In the genomic region with DNA sequence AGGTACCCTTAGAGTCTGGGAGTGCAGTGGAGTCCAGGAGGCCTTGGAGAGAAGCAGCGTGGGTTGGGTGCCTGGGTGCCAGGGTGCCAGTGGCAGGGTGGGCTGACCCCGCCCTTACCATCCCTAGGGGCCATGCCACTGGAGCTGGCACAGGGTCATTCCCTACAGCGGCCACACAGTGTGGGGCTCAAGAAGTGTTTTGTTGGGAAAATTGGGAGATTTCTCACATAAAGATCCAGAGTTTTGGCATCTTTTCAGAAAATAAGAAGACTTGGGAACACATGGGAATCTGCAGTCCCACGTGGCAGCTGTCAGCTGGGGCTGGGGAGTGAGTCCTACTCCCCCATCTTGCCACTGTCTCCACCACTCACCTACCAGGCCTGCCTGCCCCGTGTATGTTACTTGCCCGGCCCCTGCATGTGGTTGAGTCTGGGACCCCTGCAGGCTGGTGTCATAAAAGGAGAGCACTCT, we compare ENCODE assay signal across 1 cellular context.
A peak's percentile ranks its signal among the peaks of the same experiment; 100 is the strongest.
TF ChIP-seq lines count a peak whose summit lies in the region.

No MANE protein-coding gene starts in this region.

TF ChIP-seq in HepG2, 621 proteins besides CTCF, POLR2A, EP300 and RAD21:
- TF ChIP-seq, protein P1, sequence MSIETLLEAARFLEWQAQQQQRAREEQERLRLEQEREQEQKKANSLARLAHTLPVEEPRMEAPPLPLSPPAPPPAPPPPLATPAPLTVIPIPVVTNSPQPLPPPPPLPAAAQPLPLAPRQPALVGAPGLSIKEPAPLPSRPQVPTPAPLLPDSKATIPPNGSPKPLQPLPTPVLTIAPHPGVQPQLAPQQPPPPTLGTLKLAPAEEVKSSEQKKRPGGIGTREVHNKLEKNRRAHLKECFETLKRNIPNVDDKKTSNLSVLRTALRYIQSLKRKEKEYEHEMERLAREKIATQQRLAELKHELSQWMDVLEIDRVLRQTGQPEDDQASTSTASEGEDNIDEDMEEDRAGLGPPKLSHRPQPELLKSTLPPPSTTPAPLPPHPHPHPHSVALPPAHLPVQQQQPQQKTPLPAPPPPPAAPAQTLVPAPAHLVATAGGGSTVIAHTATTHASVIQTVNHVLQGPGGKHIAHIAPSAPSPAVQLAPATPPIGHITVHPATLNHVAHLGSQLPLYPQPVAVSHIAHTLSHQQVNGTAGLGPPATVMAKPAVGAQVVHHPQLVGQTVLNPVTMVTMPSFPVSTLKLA (IDR thresholded peaks at IDR 0.05): peak; percentile 95
- TF ChIP-seq E2F5 (CRISPR knock-in tag; conservative IDR thresholded peaks at IDR 0.05) (no peak), IKZF1 (IDR thresholded peaks at IDR 0.05) (no peak), CEBPZ (IDR thresholded peaks at IDR 0.05; ENCODE audit: low read length) (no peak), JARID2 (CRISPR knock-in tag; IDR thresholded peaks at IDR 0.05; ENCODE audit: insufficient replicate concordance) (no peak), ZNF883 (CRISPR knock-in tag; IDR thresholded peaks at IDR 0.05; ENCODE audit: not compliant biosample characterization) (no peak)
- TF ChIP-seq, protein P2, sequence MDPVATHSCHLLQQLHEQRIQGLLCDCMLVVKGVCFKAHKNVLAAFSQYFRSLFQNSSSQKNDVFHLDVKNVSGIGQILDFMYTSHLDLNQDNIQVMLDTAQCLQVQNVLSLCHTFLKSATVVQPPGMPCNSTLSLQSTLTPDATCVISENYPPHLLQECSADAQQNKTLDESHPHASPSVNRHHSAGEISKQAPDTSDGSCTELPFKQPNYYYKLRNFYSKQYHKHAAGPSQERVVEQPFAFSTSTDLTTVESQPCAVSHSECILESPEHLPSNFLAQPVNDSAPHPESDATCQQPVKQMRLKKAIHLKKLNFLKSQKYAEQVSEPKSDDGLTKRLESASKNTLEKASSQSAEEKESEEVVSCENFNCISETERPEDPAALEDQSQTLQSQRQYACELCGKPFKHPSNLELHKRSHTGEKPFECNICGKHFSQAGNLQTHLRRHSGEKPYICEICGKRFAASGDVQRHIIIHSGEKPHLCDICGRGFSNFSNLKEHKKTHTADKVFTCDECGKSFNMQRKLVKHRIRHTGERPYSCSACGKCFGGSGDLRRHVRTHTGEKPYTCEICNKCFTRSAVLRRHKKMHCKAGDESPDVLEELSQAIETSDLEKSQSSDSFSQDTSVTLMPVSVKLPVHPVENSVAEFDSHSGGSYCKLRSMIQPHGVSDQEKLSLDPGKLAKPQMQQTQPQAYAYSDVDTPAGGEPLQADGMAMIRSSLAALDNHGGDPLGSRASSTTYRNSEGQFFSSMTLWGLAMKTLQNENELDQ (CRISPR knock-in tag; IDR thresholded peaks at IDR 0.05; ENCODE audit: borderline replicate concordance): no peak
